ENCODE assay signal across 10 cellular contexts in genomic region chr4:2416564-2417195, GRCh38. TPM values are rescaled to one million over a fixed set of nuclear protein-coding genes. Genes with fewer than 3 reads are reported as not detected.
DNase-seq lines count a peak whose midpoint lies in the region; ATAC-seq and TF ChIP-seq lines count a peak whose summit lies in the region.
"Had no signal": no experiment of that assay in that cellular context is flagged by ENCODE, and none has a peak within 500 bp of the region (broad histone marks: within the 10 kb centered on the region; RNA-seq: fewer than 3 reads in every experiment).

No MANE protein-coding gene starts in this region.

- peak overlapping the region in 1 of 2 donors; percentile 48 for H3K27ac ChIP-seq in right atrium auricular region
- H3K27ac ChIP-seq in skeletal muscle tissue (ENCODE audit: low read depth, low read length) = peak overlapping the region; percentile 36

- peaks cover 28 to 38% (median 36%) of the 10 kb centered on the region in 3 donors for H3K4me1 Mint-ChIP-seq in IgD-negative memory B cell
- H3K4me1 Mint-ChIP-seq in activated T-helper 2 cell treated with anti-CD3 and anti-CD28 coated beads, Interferon-gamma antibody, Interleukin-2, Interleukin-4, amounts not matched to agents 10 μg/mL and 5 μg/mL and 100 μg/mL, durations not matched to agents 14 hours and 24 hours and 36 hours (ENCODE audit: low read depth) = peaks cover 54% of the 10 kb centered on the region

- H3K9me3 ChIP-seq in right atrium auricular region (no peaks in the 10 kb centered on the region), skeletal muscle tissue (ENCODE audit: control insufficient read depth in 3 of 3, low read length in 3 of 3) (no peaks in the 10 kb centered on the region)

- no peak for ATAC-seq in HG02642 (IDR thresholded peaks at IDR 0.05; ENCODE audit: poor library complexity, unreplicated experiment)

- no peak for TF ChIP-seq CTCF in right atrium auricular region (IDR thresholded peaks at IDR 0.05)

- H3K9me3 Mint-ChIP-seq in IgD-negative memory B cell = no peaks in the 10 kb centered on the region
- H3K9me3 Mint-ChIP-seq in activated T-helper 2 cell treated with anti-CD3 and anti-CD28 coated beads, Interferon-gamma antibody, Interleukin-2, Interleukin-4, amounts not matched to agents 10 μg/mL and 5 μg/mL and 100 μg/mL, durations not matched to agents 14 hours and 24 hours and 36 hours = no peaks in the 10 kb centered on the region

- intact Hi-C loops in activated T-helper 2 cell treated with anti-CD3 and anti-CD28 coated beads, Interferon-gamma antibody, Interleukin-2, Interleukin-4, amounts not matched to agents 10 μg/mL and 5 μg/mL and 100 μg/mL, durations not matched to agents 14 hours and 24 hours and 36 hours (cut with micrococcal nuclease) = loop anchor here (10.0 kb wide), 1 partner anchor 878 kb away; the partner anchor contains the start of gene RGS12

- H3K36me3 ChIP-seq in right atrium auricular region (no peaks in the 10 kb centered on the region), skeletal muscle tissue (ENCODE audit: control insufficient read depth in 3 of 3, insufficient read depth in 3 of 3, low read length in 3 of 3) (no peaks in the 10 kb centered on the region)

- H3K27me3 Mint-ChIP-seq in IgD-negative memory B cell = peaks cover 51% of the 10 kb centered on the region
- peaks cover 39% of the 10 kb centered on the region for H3K27me3 Mint-ChIP-seq in activated T-helper 2 cell treated with anti-CD3 and anti-CD28 coated beads, Interferon-gamma antibody, Interleukin-2, Interleukin-4, amounts not matched to agents 10 μg/mL and 5 μg/mL and 100 μg/mL, durations not matched to agents 14 hours and 24 hours and 36 hours (ENCODE audit: low read depth)

- H3K4me3 ChIP-seq in right atrium auricular region (peak overlapping the region; percentile 40 to 66), skeletal muscle tissue (ENCODE audit: low read length in 3 of 3) (peak overlapping the region; percentile 54 to 67 (median 60))

- H3K27me3 ChIP-seq in right atrium auricular region = no peaks in the 10 kb centered on the region
- H3K27me3 ChIP-seq in skeletal muscle tissue (ENCODE audit: control insufficient read depth in 3 of 3, insufficient read depth in 3 of 3, low read length in 3 of 3) = peaks cover 19 to 41% (median 33%) of the 10 kb centered on the region in 3 donors

- H3K27ac Mint-ChIP-seq in IgD-negative memory B cell = peak overlapping the region in 2 of 3 donors; percentile 23 to 82
- no peak overlapping the region for H3K27ac Mint-ChIP-seq in activated T-helper 2 cell treated with anti-CD3 and anti-CD28 coated beads, Interferon-gamma antibody, Interleukin-2, Interleukin-4, amounts not matched to agents 10 μg/mL and 5 μg/mL and 100 μg/mL, durations not matched to agents 14 hours and 24 hours and 36 hours

- peak overlapping the region; percentile 41 to 75 (median 58) for H3K4me3 Mint-ChIP-seq in IgD-negative memory B cell
- peak overlapping the region; percentile 59 for H3K4me3 Mint-ChIP-seq in activated T-helper 2 cell treated with anti-CD3 and anti-CD28 coated beads, Interferon-gamma antibody, Interleukin-2, Interleukin-4, amounts not matched to agents 10 μg/mL and 5 μg/mL and 100 μg/mL, durations not matched to agents 14 hours and 24 hours and 36 hours (ENCODE audit: low read depth)

- peak overlapping the region in 2 of 3 donors; percentile 40 to 60 for H3K9ac ChIP-seq in skeletal muscle tissue (ENCODE audit: low read depth in 1 of 3, low read length in 3 of 3)

- no peaks in the 10 kb centered on the region for H3K36me3 Mint-ChIP-seq in IgD-negative memory B cell
- peaks cover 5% of the 10 kb centered on the region for H3K36me3 Mint-ChIP-seq in activated T-helper 2 cell treated with anti-CD3 and anti-CD28 coated beads, Interferon-gamma antibody, Interleukin-2, Interleukin-4, amounts not matched to agents 10 μg/mL and 5 μg/mL and 100 μg/mL, durations not matched to agents 14 hours and 24 hours and 36 hours (ENCODE audit: low read depth)

- peaks cover 0 to 55% of the 10 kb centered on the region in 2 donors for H3K4me1 ChIP-seq in right atrium auricular region
- peaks cover 39 to 56% (median 46%) of the 10 kb centered on the region in 3 donors for H3K4me1 ChIP-seq in skeletal muscle tissue (ENCODE audit: control insufficient read depth in 3 of 3, insufficient read depth in 3 of 3, low read length in 3 of 3)

- DNase-seq in activated T-helper 2 cell treated with anti-CD3 and anti-CD28 coated beads, Interferon-gamma antibody, Interleukin-2, Interleukin-4, amounts not matched to agents 10 μg/mL and 5 μg/mL and 100 μg/mL, durations not matched to agents 14 hours and 24 hours and 36 hours (ENCODE audit: low spot score) = no peak
- DNase-seq in right atrium auricular region (ENCODE audit: low spot score) = no peak
- no peak for DNase-seq in DMS 273 (lab: John Stamatoyannopoulos, UW; ENCODE audit: unreplicated experiment)
- DNase-seq in DMS153 (lab: John Stamatoyannopoulos, UW) = no peak
- no peak for DNase-seq in OCI-M2 (lab: John Stamatoyannopoulos, UW; ENCODE audit: unreplicated experiment)

RNA-seq across cellular contexts. Expression of gene ZFYVE28, which starts 1.8 kb away (rescaled TPM):
- polyA plus RNA-seq in IgD-negative memory B cell = 1.0 TPM
- 10.0 and 11.9 TPM in 2 replicates for total RNA-seq in activated T-helper 2 cell treated with anti-CD3 and anti-CD28 coated beads, Interferon-gamma antibody, Interleukin-2, Interleukin-4, amounts not matched to agents 10 μg/mL and 5 μg/mL and 100 μg/mL, durations not matched to agents 14 hours and 24 hours and 36 hours
- total RNA-seq in right atrium auricular region (1 to 10 TPM; 3.4 to 6.0 TPM), skeletal muscle tissue (1.0 TPM)

RNA-seq across cellular contexts. Expression of gene CFAP99, which starts 2.1 kb away (rescaled TPM):
- not detected for polyA plus RNA-seq in IgD-negative memory B cell
- total RNA-seq in activated T-helper 2 cell treated with anti-CD3 and anti-CD28 coated beads, Interferon-gamma antibody, Interleukin-2, Interleukin-4, amounts not matched to agents 10 μg/mL and 5 μg/mL and 100 μg/mL, durations not matched to agents 14 hours and 24 hours and 36 hours = not detected in 2 replicates
- total RNA-seq in right atrium auricular region (not detected), skeletal muscle tissue (not detected)
- total RNA-seq: LHCN-M2, myocyte had no signal

RNA-seq across cellular contexts. Expression of gene RNF4, which starts 52.2 kb away (rescaled TPM):
- polyA plus RNA-seq in IgD-negative memory B cell = 94.0 TPM
- total RNA-seq in activated T-helper 2 cell treated with anti-CD3 and anti-CD28 coated beads, Interferon-gamma antibody, Interleukin-2, Interleukin-4, amounts not matched to agents 10 μg/mL and 5 μg/mL and 100 μg/mL, durations not matched to agents 14 hours and 24 hours and 36 hours = 99.0 and 99.1 TPM in 2 replicates
- total RNA-seq in right atrium auricular region (10 to 100 TPM; 30.0 to 31.3 TPM), skeletal muscle tissue (29.2 TPM)
